ENCODE assay signal across 8 cellular contexts in the genomic region with DNA sequence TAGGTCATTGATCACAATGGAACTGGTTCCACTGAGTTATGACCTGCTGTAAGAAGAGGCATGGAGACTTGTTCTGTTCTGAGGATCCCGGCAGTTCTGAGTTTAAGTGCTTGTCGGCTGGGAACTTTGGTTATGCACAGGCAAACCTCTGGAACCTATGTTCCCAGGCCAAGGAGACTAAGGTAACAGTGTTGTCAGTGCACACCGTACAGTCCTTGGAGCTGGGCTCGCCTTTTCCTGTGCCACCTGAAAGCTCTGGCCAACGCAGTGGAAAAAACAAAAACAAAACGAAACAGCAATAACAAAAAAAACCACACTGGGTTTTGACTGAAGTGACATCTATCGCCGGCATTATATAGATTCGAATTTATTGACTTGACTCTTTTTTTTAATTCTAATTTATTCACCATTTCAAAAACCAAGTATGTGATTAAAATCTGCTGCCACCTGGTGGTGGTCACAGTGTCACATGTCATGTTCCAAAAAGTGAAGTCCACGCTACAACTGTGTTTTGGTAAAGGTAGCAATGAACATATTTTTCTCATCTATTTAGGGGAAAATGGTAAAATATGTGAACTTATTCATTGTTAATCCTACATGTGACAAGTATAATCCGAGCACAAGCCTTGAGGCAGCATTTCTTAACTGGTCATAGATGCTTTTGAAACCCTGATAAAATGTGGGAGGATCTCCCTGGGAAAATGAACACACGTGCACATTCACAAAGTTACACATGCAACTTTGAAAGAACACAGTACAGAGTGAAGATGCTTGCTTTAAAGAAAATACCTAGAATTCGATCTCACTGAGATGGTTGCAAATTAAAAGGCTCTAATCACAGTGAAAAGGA.
DNase-seq lines count a peak whose midpoint lies in the region; ATAC-seq, FAIRE-seq and TF ChIP-seq lines count a peak whose summit lies in the region.

No MANE protein-coding gene starts in this region.

- ATAC-seq in right cardiac atrium: no peak
- ATAC-seq in HepG2: no peak
- ATAC-seq in HG03280 (IDR thresholded peaks at IDR 0.05; ENCODE audit: unreplicated experiment): no peak

- FAIRE-seq in HepG2 (lab: Jason Lieb, UNC): peak; percentile 65

- H3K27me3 ChIP-seq in cardiac muscle cell (no peaks in the 10 kb centered on the region), right cardiac atrium (ENCODE audit: control insufficient read depth, insufficient read depth) (peaks cover 2% of the 10 kb centered on the region), HepG2 (ENCODE audit: control insufficient read depth in 1 of 2, insufficient read depth in 2 of 2, low read length in 2 of 2) (0 out of 5 replicates have a peak, but pooled peaks cover 0 to 2% of the 10 kb centered on the region in 2 experiments), tibial nerve (no peaks in the 10 kb centered on the region)

- no peak overlapping the region for H3K4me3 ChIP-seq in cardiac muscle cell
- no peak overlapping the region for H3K4me3 ChIP-seq in right cardiac atrium (ENCODE audit: low read length)
- no peak overlapping the region for H3K4me3 ChIP-seq in HepG2 (replicated peaks in 1 of 3; ENCODE audit: insufficient read depth in 1 of 3, low read depth in 2 of 3, low read length in 3 of 3)
- no peak overlapping the region for H3K4me3 ChIP-seq in tibial nerve

- no peaks in the 10 kb centered on the region for H4K20me1 ChIP-seq in HepG2 (ENCODE audit: insufficient read depth, low read length)

- H3K36me3 ChIP-seq in cardiac muscle cell (no peaks in the 10 kb centered on the region), HepG2 (replicated peaks in 1 of 2; ENCODE audit: control insufficient read depth in 1 of 2, insufficient read depth in 2 of 2, low read length in 2 of 2) (no peaks in the 10 kb centered on the region), tibial nerve (no peaks in the 10 kb centered on the region)

- TF ChIP-seq POLR2A in HepG2 (IDR thresholded peaks at IDR 0.05; ENCODE audit: insufficient read depth in 1 of 2, low read depth in 2 of 2, low read length in 2 of 2) (no peak), tibial nerve (IDR thresholded peaks at IDR 0.05) (no peak)

- H3K9ac ChIP-seq in HepG2 (ENCODE audit: insufficient read depth, low read depth, low read length): no peak overlapping the region

- POLR2A ChIA-PET in HepG2 (lab: Yijun Ruan, JAX): no interaction called here

- intact Hi-C loops in right cardiac atrium (cut with DNase I) (loop anchor here in 2 of 4 donors (5.0 to 10.0 kb wide), 3 partner anchors 1102 to 1595 kb away; no protein-coding TSS in a partner anchor), HepG2 (cut with micrococcal nuclease; ENCODE audit: unreplicated experiment) (no loop called here)

- no peaks in the 10 kb centered on the region for H3K79me2 ChIP-seq in HepG2 (ENCODE audit: insufficient read depth, low read length)

- no peak overlapping the region for H3K27ac ChIP-seq in cardiac muscle cell
- H3K27ac ChIP-seq in right cardiac atrium (ENCODE audit: low read length): no peak overlapping the region
- no peak overlapping the region for H3K27ac ChIP-seq in HepG2 (ENCODE audit: extremely low read length, insufficient read depth, low read length)
- no peak overlapping the region for H3K27ac ChIP-seq in tibial nerve

- H3K9me3 ChIP-seq in cardiac muscle cell (ENCODE audit: low read depth) (no peaks in the 10 kb centered on the region), right cardiac atrium (ENCODE audit: control insufficient read depth, low read length) (no peaks in the 10 kb centered on the region), HepG2 (ENCODE audit: low read length) (0 out of 2 replicates have a peak, but pooled peaks cover 5% of the 10 kb centered on the region), tibial nerve (peaks cover 0 to 5% (median 0%) of the 10 kb centered on the region in 4 donors)

- TF ChIP-seq EP300 in HepG2 (IDR thresholded peaks at IDR 0.05; ENCODE audit: low read depth in 2 of 2, low read length in 2 of 2): no peak
- no peak for TF ChIP-seq EP300 in HepG2 (CRISPR knock-in tag; IDR thresholded peaks at IDR 0.05; ENCODE audit: borderline replicate concordance)
- no peak for TF ChIP-seq EP300 in tibial nerve (IDR thresholded peaks at IDR 0.05)

- in situ Hi-C loops in HepG2 (cut with HindIII; ENCODE audit: extremely low pct_ligation_motif_present, low pct_unique_long_range_greater_than_20kb): loop anchor here (10.0 kb wide), 1 partner anchor 332 kb away; no protein-coding TSS in a partner anchor

- BruUV-seq in HepG2 (replicated peaks; lab: Mats Ljungman, UMichigan): no TSS peak

- no peak for TF ChIP-seq RAD21 in HepG2 (CRISPR knock-in tag; IDR thresholded peaks at IDR 0.05)

- no peak overlapping the region for H2AFZ ChIP-seq in HepG2 (ENCODE audit: low read length)

- 44% methylated on average over 13 of the region's 13 CpGs for WGBS in right cardiac atrium
- WGBS in HepG2 (ENCODE audit: low lambda C conversion rate): 34% methylated on average over 13 of the region's 13 CpGs
- WGBS in tibial nerve, 2 donors: 46 to 47% methylated on average over 13 of the region's 13 CpGs

- DNase-seq in cardiac muscle cell (ENCODE audit: low read depth in 1 of 2, low spot score in 1 of 2) (peak; percentile 33 to 61), right cardiac atrium (no peak), NCI-H345 (lab: John Stamatoyannopoulos, UW) (peak; percentile 25), astrocyte of the hippocampus (ENCODE audit: low read depth, low spot score) (peak; percentile 62), HepG2 (ENCODE audit: low spot score) (no peak), tibial nerve (ENCODE audit: low spot score in 2 of 2) (peak in 1 of 2 donors; percentile 55)
- no peak for DNase-seq in effector CD8-positive, alpha-beta T cell (lab: John Stamatoyannopoulos, UW)

- H3K4me2 ChIP-seq in HepG2 (ENCODE audit: low read depth, low read length): no peak overlapping the region

- TF ChIP-seq CTCF in cardiac muscle cell (IDR thresholded peaks at IDR 0.05; ENCODE audit: low read depth, low read length) (peak; percentile 41), HepG2 (CRISPR knock-in tag; IDR thresholded peaks at IDR 0.05) (peak; percentile 58), tibial nerve (IDR thresholded peaks at IDR 0.05) (peak; percentile 55 to 72 (median 60))

- H3K4me1 ChIP-seq in cardiac muscle cell (ENCODE audit: low read depth): no peaks in the 10 kb centered on the region
- H3K4me1 ChIP-seq in right cardiac atrium (ENCODE audit: control insufficient read depth, insufficient read depth, low read length): no peaks in the 10 kb centered on the region
- no peaks in the 10 kb centered on the region for H3K4me1 ChIP-seq in HepG2 (ENCODE audit: insufficient read depth, low read length)
- H3K4me1 ChIP-seq in tibial nerve: no peaks in the 10 kb centered on the region

- CTCF ChIA-PET in HepG2 (lab: Yijun Ruan, JAX; ENCODE audit: low intra/inter-chr PET ratio, low total read pairs): interaction anchor here (1.3 kb wide), 1 partner anchor 333 kb away, joined by 7 read pairs; no protein-coding TSS in a partner anchor

TF ChIP-seq in HepG2, 621 proteins besides CTCF, POLR2A, EP300 and RAD21:
- TF ChIP-seq, protein P1, sequence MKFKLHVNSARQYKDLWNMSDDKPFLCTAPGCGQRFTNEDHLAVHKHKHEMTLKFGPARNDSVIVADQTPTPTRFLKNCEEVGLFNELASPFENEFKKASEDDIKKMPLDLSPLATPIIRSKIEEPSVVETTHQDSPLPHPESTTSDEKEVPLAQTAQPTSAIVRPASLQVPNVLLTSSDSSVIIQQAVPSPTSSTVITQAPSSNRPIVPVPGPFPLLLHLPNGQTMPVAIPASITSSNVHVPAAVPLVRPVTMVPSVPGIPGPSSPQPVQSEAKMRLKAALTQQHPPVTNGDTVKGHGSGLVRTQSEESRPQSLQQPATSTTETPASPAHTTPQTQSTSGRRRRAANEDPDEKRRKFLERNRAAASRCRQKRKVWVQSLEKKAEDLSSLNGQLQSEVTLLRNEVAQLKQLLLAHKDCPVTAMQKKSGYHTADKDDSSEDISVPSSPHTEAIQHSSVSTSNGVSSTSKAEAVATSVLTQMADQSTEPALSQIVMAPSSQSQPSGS (CRISPR knock-in tag; IDR thresholded peaks at IDR 0.05): no peak
- peak; percentile 63 for TF ChIP-seq STAG1 (CRISPR knock-in tag; IDR thresholded peaks at IDR 0.05)
- TF ChIP-seq SMC3 (IDR thresholded peaks at IDR 0.05; ENCODE audit: low read length): peak; percentile 67

Comparison
In these comparisons a context has a peak if more than half of its experiments do, and no peak if none do; other contexts are left out.
1. DNase-seq: peak in cardiac muscle cell (2 of 2), NCI-H345 (single experiment) and astrocyte of the hippocampus (single experiment); none in right cardiac atrium (0 of 3), HepG2 (single experiment) and effector CD8-positive, alpha-beta T cell (single experiment).
2. Peak in every context shown above with its lines, with median percentiles within 50 percentile points of each other: CTCF ChIP-seq.